ENCODE assay signal across 31 cellular contexts in the genomic region with DNA sequence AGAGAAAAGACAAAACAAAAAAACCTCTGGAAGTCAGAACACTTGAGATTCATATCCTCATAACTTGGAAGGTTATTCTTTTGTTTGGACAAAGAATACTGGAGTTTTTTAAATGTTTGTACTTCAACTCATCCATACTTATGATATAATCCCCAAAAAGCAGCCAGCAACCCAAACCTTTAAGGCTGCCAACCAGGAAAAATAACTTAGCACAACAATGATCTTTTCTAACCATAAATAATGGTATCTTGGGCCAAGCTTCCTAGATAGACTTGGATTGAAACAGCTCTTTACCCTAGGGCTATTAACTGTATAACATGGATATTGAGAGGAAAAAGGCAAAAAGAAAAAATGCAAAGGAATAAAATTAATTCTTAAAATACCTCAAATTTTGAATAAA.
"Had no signal": no experiment of that assay in that cellular context is flagged by ENCODE, and none has a peak within 500 bp of the region (broad histone marks: within the 10 kb centered on the region; RNA-seq: fewer than 3 reads in every experiment).

No MANE protein-coding gene starts in this region.

- ATAC-seq: activated CD8-positive, alpha-beta T cell treated with anti-CD3 and anti-CD28 coated beads for 36 hours; activated naive CD4-positive, alpha-beta T cell treated with anti-CD3 and anti-CD28 coated beads, Interleukin-2, amount 50 U/mL, for 72 hours; activated T-cell treated with anti-CD3 and anti-CD28 coated beads, Interleukin-2, amount 50 U/mL, for 72 hours; body of pancreas; esophagus mucosa; gastrocnemius medialis; heart left ventricle; WTC11 had no signal

- H3K4me1 ChIP-seq: body of pancreas, breast epithelium, colonic mucosa, gastrocnemius medialis, heart left ventricle had no signal

- H3K27ac ChIP-seq: body of pancreas, breast epithelium, cardiac muscle cell, colonic mucosa, dorsolateral prefrontal cortex, gastrocnemius medialis, heart left ventricle, VCaP had no signal

- H3K9me3 ChIP-seq: body of pancreas, breast epithelium, colonic mucosa, gastrocnemius medialis, heart left ventricle had no signal

- H3K4me3 ChIP-seq: body of pancreas, breast epithelium, cardiac muscle cell, colonic mucosa, dorsolateral prefrontal cortex, gastrocnemius medialis, heart left ventricle had no signal

- H3K36me3 ChIP-seq: breast epithelium, cardiac muscle cell, colonic mucosa, gastrocnemius medialis, heart left ventricle had no signal

- DNase-seq: activated CD4-positive, alpha-beta T cell treated with anti-CD3 and anti-CD28 coated beads for 48 hours; activated CD4-positive, alpha-beta T cell treated with anti-CD3 and anti-CD28 coated beads, Interleukin-2, amount 50 U/mL, for 1 hour; activated CD4-positive, alpha-beta T cell treated with anti-CD3 and anti-CD28 coated beads, Interleukin-2, amount 50 U/mL, for 48 hours; activated CD8-positive, alpha-beta memory T cell treated with anti-CD3 and anti-CD28 coated beads for 24 hours; activated CD8-positive, alpha-beta T cell treated with anti-CD3 and anti-CD28 coated beads for 36 hours; activated gamma-delta T cell; activated naive CD4-positive, alpha-beta T cell; activated naive CD4-positive, alpha-beta T cell treated with anti-CD3 and anti-CD28 coated beads, Interleukin-2, amount 10 ng/mL, durations not matched to agents 7 days and 5 days; activated naive CD8-positive, alpha-beta T cell treated with anti-CD3 and anti-CD28 coated beads, Interleukin-2, amount 10 ng/mL, durations not matched to agents 7 days and 5 days; activated T-cell treated with anti-CD3 and anti-CD28 coated beads, Interleukin-2, amount 50 U/mL, for 1 hour; activated T-cell treated with anti-CD3 and anti-CD28 coated beads, Interleukin-2, amount 50 U/mL, for 72 hours; amygdala; aorta; body of pancreas; central memory CD4-positive, alpha-beta T cell; cerebellar nuclear complex; colonic mucosa; dorsolateral prefrontal cortex; effector memory CD4-positive, alpha-beta T cell; endodermal cell; foreskin fibroblast; gastrocnemius medialis; glutamatergic neuron; heart left ventricle; T-helper 2 cell had no signal

- H3K27me3 ChIP-seq: body of pancreas, breast epithelium, cardiac muscle cell, colonic mucosa, dorsolateral prefrontal cortex, gastrocnemius medialis, heart left ventricle had no signal
